In genomic region chr4:4865705-4866123, GRCh38 we compare ENCODE assay signal across 11 cellular contexts. TPM values are rescaled to one million over a fixed set of nuclear protein-coding genes. Genes with fewer than 3 reads are reported as not detected.
DNase-seq lines count a peak whose midpoint lies in the region; ATAC-seq and TF ChIP-seq lines count a peak whose summit lies in the region.
"Had no signal": no experiment of that assay in that cellular context is flagged by ENCODE, and none has a peak within 500 bp of the region (broad histone marks: within the 10 kb centered on the region; RNA-seq: fewer than 3 reads in every experiment).

No MANE protein-coding gene starts in this region.

- H3K9me3 ChIP-seq in SK-N-SH (no peaks in the 10 kb centered on the region), iPS-15b (ENCODE audit: control insufficient read depth, insufficient read depth, low read length) (no peaks in the 10 kb centered on the region), skeletal muscle satellite cell (replicated peaks; ENCODE audit: low read length) (no peaks in the 10 kb centered on the region)

- TF ChIP-seq EP300 in SK-N-SH (IDR thresholded peaks at IDR 0.05; ENCODE audit: borderline replicate concordance in 1 of 2, low read depth in 1 of 2, low read length in 1 of 2), result no peak

- H2AFZ ChIP-seq in SK-N-SH (ENCODE audit: low read depth), result peak overlapping the region; percentile 71

- POLR2A ChIA-PET in SK-N-SH (lab: Yijun Ruan, JAX), result no interaction called here

- peaks cover 0 to 6% of the 10 kb centered on the region in 2 experiments; a peak in 1 of 4 replicates for H3K4me1 ChIP-seq in SK-N-SH (ENCODE audit: control insufficient read depth in 1 of 2, insufficient read depth in 2 of 2, low read depth in 1 of 2, low read length in 1 of 2)
- H3K4me1 ChIP-seq in iPS-15b (ENCODE audit: control insufficient read depth, insufficient read depth, low read length), result peaks cover 11% of the 10 kb centered on the region
- H3K4me1 ChIP-seq in skeletal muscle satellite cell (ENCODE audit: control insufficient read depth, insufficient read depth, low read length), result peaks cover 24% of the 10 kb centered on the region

- H3F3A ChIP-seq in SK-N-SH (replicated peaks; ENCODE audit: insufficient read depth), result no peaks in the 10 kb centered on the region

- no peaks in the 10 kb centered on the region for H3K79me2 ChIP-seq in SK-N-SH (ENCODE audit: insufficient read depth)

- peak overlapping the region; percentile 69 for H3K4me2 ChIP-seq in SK-N-SH
- H3K4me2 ChIP-seq in skeletal muscle satellite cell (ENCODE audit: low read length), result peak overlapping the region; percentile 75

- peaks cover 5% of the 10 kb centered on the region for H3K4me1 Mint-ChIP-seq in activated T-helper 1 cell treated with anti-CD3 and anti-CD28 coated beads, Interleukin-12 subunit alpha, Interleukin-12 subunit beta, Interleukin-2, Interleukin-4 antibody, amounts not matched to agents 30 ng/mL and 10 ng/mL and 1 ng/mL, durations not matched to agents 14 hours and 24 hours and 36 hours (ENCODE audit: low read depth)

- no peak for TF ChIP-seq RAD21 in SK-N-SH (IDR thresholded peaks at IDR 0.05; ENCODE audit: low read length)

- peaks cover 15% of the 10 kb centered on the region; the same call in 1 of the 2 replicates for H4K20me1 ChIP-seq in SK-N-SH (ENCODE audit: insufficient read depth)

- no peaks in the 10 kb centered on the region for H3K36me3 ChIP-seq in SK-N-SH (replicated peaks in 1 of 2; ENCODE audit: control insufficient read depth in 1 of 2, insufficient read depth in 2 of 2, low read length in 1 of 2)
- no peaks in the 10 kb centered on the region for H3K36me3 ChIP-seq in iPS-15b (ENCODE audit: control insufficient read depth, insufficient read depth, low read length)
- no peaks in the 10 kb centered on the region for H3K36me3 ChIP-seq in skeletal muscle satellite cell (ENCODE audit: insufficient read depth, low read length)

- H3K9ac ChIP-seq in SK-N-SH, result no peak overlapping the region
- H3K9ac ChIP-seq in iPS-15b (ENCODE audit: low read depth, low read length), result no peak overlapping the region
- no peak overlapping the region for H3K9ac ChIP-seq in skeletal muscle satellite cell (ENCODE audit: low read depth, low read length)

- CTCF ChIA-PET in SK-N-SH (lab: Yijun Ruan, JAX), result interaction anchor here (1.0 to 2.7 kb wide), 3 partner anchors 22 to 378 kb away, joined by 3 to 9 read pairs (median 3); no protein-coding TSS in a partner anchor

- no peak overlapping the region for H3K4me3 Mint-ChIP-seq in activated T-helper 1 cell treated with anti-CD3 and anti-CD28 coated beads, Interleukin-12 subunit alpha, Interleukin-12 subunit beta, Interleukin-2, Interleukin-4 antibody, amounts not matched to agents 30 ng/mL and 10 ng/mL and 1 ng/mL, durations not matched to agents 14 hours and 24 hours and 36 hours

- H3K27me3 ChIP-seq in SK-N-SH (ENCODE audit: insufficient read depth) (peaks cover 95% of the 10 kb centered on the region), iPS-15b (ENCODE audit: control insufficient read depth, insufficient read depth, low read length) (peaks cover 100% of the 10 kb centered on the region), skeletal muscle satellite cell (ENCODE audit: control insufficient read depth, insufficient read depth, low read length) (peaks cover 88% of the 10 kb centered on the region)

- no peak for TF ChIP-seq CTCF in SK-N-SH (IDR thresholded peaks at IDR 0.05)
- no peak for TF ChIP-seq CTCF in GM13976 (IDR thresholded peaks at IDR 0.05; ENCODE audit: borderline replicate concordance, control extremely low read depth, extremely low read depth, insufficient read depth, missing control alignments)

- in situ Hi-C loops in GM13976 (cut with MboI; ENCODE audit: low sequenced_read_pairs, unreplicated experiment), result loop anchor here (10.0 to 25.0 kb wide), 2 partner anchors 103 to 181 kb away; no protein-coding TSS in a partner anchor

- ATAC-seq in SK-N-SH treated with all-trans-retinoic acid at 6 μM for 48 hours, result no peak
- no peak for ATAC-seq in HG03108 (IDR thresholded peaks at IDR 0.05; ENCODE audit: unreplicated experiment)

- no peaks in the 10 kb centered on the region for H3K9me3 Mint-ChIP-seq in activated T-helper 1 cell treated with anti-CD3 and anti-CD28 coated beads, Interleukin-12 subunit alpha, Interleukin-12 subunit beta, Interleukin-2, Interleukin-4 antibody, amounts not matched to agents 30 ng/mL and 10 ng/mL and 1 ng/mL, durations not matched to agents 14 hours and 24 hours and 36 hours

- no peak overlapping the region for H3K27ac ChIP-seq in SK-N-SH (ENCODE audit: low read depth in 2 of 2, low read length in 1 of 2)

- 16% methylated on average over 13 of the region's 36 CpGs for WGBS in SK-N-SH (ENCODE audit: low lambda C conversion rate)

- DNase-seq in SK-N-SH (peak; percentile 53), T1000 (lab: John Stamatoyannopoulos, UW) (no peak), GM13976 (ENCODE audit: low spot score) (no peak)
- no peak for DNase-seq in activated T-helper 1 cell treated with anti-CD3 and anti-CD28 coated beads, Interleukin-12 subunit alpha, Interleukin-12 subunit beta, Interleukin-2, Interleukin-4 antibody, amounts not matched to agents 30 ng/mL and 10 ng/mL and 1 ng/mL, durations not matched to agents 14 hours and 24 hours and 36 hours (ENCODE audit: low spot score)
- DNase-seq: ACHN, GOT3, NCI-H510A had no signal

- peak overlapping the region; percentile 19 to 52 for H3K4me3 ChIP-seq in SK-N-SH (ENCODE audit: low read depth in 2 of 2, low read length in 1 of 2)
- peak overlapping the region; percentile 37 for H3K4me3 ChIP-seq in iPS-15b (ENCODE audit: low read depth, low read length)
- H3K4me3 ChIP-seq in skeletal muscle satellite cell (ENCODE audit: low read length), result peak overlapping the region; percentile 57

- intact Hi-C loops in activated T-helper 1 cell treated with anti-CD3 and anti-CD28 coated beads, Interleukin-12 subunit alpha, Interleukin-12 subunit beta, Interleukin-2, Interleukin-4 antibody, amounts not matched to agents 30 ng/mL and 10 ng/mL and 1 ng/mL, durations not matched to agents 14 hours and 24 hours and 36 hours (cut with micrococcal nuclease), result loop anchor here (10.0 kb wide), 1 partner anchor 821 kb away; no protein-coding TSS in a partner anchor

- no peaks in the 10 kb centered on the region for H3K9me2 ChIP-seq in SK-N-SH

- peaks cover 72% of the 10 kb centered on the region for H3K27me3 Mint-ChIP-seq in activated T-helper 1 cell treated with anti-CD3 and anti-CD28 coated beads, Interleukin-12 subunit alpha, Interleukin-12 subunit beta, Interleukin-2, Interleukin-4 antibody, amounts not matched to agents 30 ng/mL and 10 ng/mL and 1 ng/mL, durations not matched to agents 14 hours and 24 hours and 36 hours (ENCODE audit: insufficient read depth)

- H3K27ac Mint-ChIP-seq in activated T-helper 1 cell treated with anti-CD3 and anti-CD28 coated beads, Interleukin-12 subunit alpha, Interleukin-12 subunit beta, Interleukin-2, Interleukin-4 antibody, amounts not matched to agents 30 ng/mL and 10 ng/mL and 1 ng/mL, durations not matched to agents 14 hours and 24 hours and 36 hours, result peak overlapping the region; percentile 48

- peaks cover 2% of the 10 kb centered on the region for H3K36me3 Mint-ChIP-seq in activated T-helper 1 cell treated with anti-CD3 and anti-CD28 coated beads, Interleukin-12 subunit alpha, Interleukin-12 subunit beta, Interleukin-2, Interleukin-4 antibody, amounts not matched to agents 30 ng/mL and 10 ng/mL and 1 ng/mL, durations not matched to agents 14 hours and 24 hours and 36 hours (ENCODE audit: low read depth)

TF ChIP-seq in SK-N-SH, 30 proteins besides CTCF, POLR2A, EP300 and RAD21 (continues in another document):
- TF ChIP-seq ZBTB33 (IDR thresholded peaks at IDR 0.05; ENCODE audit: borderline replicate concordance, low read depth), result no peak
- TF ChIP-seq CHD2 (IDR thresholded peaks at IDR 0.05; ENCODE audit: low read length, partially characterized antibody), result no peak
- TF ChIP-seq NRF1 (IDR thresholded peaks at IDR 0.05; ENCODE audit: low read depth, low read length), result no peak

TF ChIP-seq in SK-N-SH treated with all-trans-retinoic acid at 6 μM for 48 hours, 23 proteins besides CTCF, POLR2A, EP300 and RAD21 (continues in another document):
- TF ChIP-seq CSDC2 (CRISPR knock-in tag; IDR thresholded peaks at IDR 0.05) (no peak), CREB5 (CRISPR knock-in tag; IDR thresholded peaks at IDR 0.05; ENCODE audit: low read depth) (no peak), CSRNP3 (CRISPR knock-in tag; IDR thresholded peaks at IDR 0.05) (no peak)

RNA-seq across cellular contexts. Expression of gene MSX1, which starts 6.2 kb away (rescaled TPM):
- polyA plus RNA-seq in SK-N-SH (2012; rRNA removed), result 1.5 and 2.1 TPM in 2 replicates
- 0.97 and 1.7 TPM in 2 replicates for polyA plus RNA-seq in SK-N-SH (2012; cell fraction: cytosol; rRNA removed)
- 0.99 and 1.4 TPM in 2 replicates for polyA plus RNA-seq in SK-N-SH (2012; cell fraction: nucleus; rRNA removed)
- not detected in 2 replicates for total RNA-seq in activated T-helper 1 cell treated with anti-CD3 and anti-CD28 coated beads, Interleukin-12 subunit alpha, Interleukin-12 subunit beta, Interleukin-2, Interleukin-4 antibody, amounts not matched to agents 30 ng/mL and 10 ng/mL and 1 ng/mL, durations not matched to agents 14 hours and 24 hours and 36 hours
- 10.1 and 11.6 TPM in 2 replicates for total RNA-seq in skeletal muscle satellite cell (2012; rRNA removed)
